Comparison of ENCODE assay signal across 18 cellular contexts in the genomic region with DNA sequence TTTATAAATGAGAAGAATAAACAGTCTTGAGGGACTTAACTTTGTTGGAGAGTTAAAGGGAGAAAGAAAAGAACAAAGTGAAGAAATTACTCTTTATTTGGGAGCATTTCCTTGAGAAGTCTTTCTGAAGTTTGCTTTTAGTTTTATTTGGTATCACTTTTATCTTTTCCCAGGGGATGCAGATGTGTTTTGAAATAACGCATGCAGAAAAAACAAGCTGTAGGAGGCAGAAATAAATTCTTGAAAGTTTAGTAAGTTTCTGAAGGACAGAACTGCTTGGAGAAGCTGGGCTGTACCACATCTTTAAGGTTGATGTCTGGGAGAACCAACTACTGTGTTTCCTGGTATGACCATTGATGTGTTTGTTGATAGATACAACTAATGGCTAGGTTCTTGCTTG.
DNase-seq lines count a peak whose midpoint lies in the region; ATAC-seq and TF ChIP-seq lines count a peak whose summit lies in the region.
"Had no signal": no experiment of that assay in that cellular context is flagged by ENCODE, and none has a peak within 500 bp of the region (broad histone marks: within the 10 kb centered on the region; RNA-seq: fewer than 3 reads in every experiment).

No MANE protein-coding gene starts in this region.

- ATAC-seq in RWPE2 (ENCODE audit: low read depth): no peak

- peak; percentile 19 for DNase-seq in EH (ENCODE audit: low read depth)
- DNase-seq in RWPE2 (ENCODE audit: low spot score): no peak
- DNase-seq in fibroblast of peridontal ligament (ENCODE audit: extremely low read depth): peak; percentile 60
- no peak for DNase-seq in tibial artery
- no peak for DNase-seq in NCI-H526 (lab: John Stamatoyannopoulos, UW)
- DNase-seq in activated T-cell treated with anti-CD3 and anti-CD28 coated beads for 4 hours: no peak
- DNase-seq in MG63: no peak
- DNase-seq: CD4-positive, CD25-positive, alpha-beta regulatory T cell; COR-L47; DMS 273 treated with DMSO at 0.1 percent for 48 hours; DND-41; MM.1S; NCI-H1105 treated with DMSO at 0.1 percent for 48 hours; NCI-H1694; NCI-H510A treated with DMSO at 0.1 percent for 48 hours had no signal

- intact Hi-C loops in tibial artery (cut with DNase I; ENCODE audit: low total_unique reads): no loop called here

- peaks cover 20% of the 10 kb centered on the region for H3K4me1 ChIP-seq in RWPE2 (ENCODE audit: insufficient read depth, poor library complexity, severe bottlenecking)
- peaks cover 0 to 29% (median 6%) of the 10 kb centered on the region in 4 donors for H3K4me1 ChIP-seq in tibial artery
- H3K4me1 ChIP-seq: HAP-1, SJSA1 had no signal

- TF ChIP-seq CTCF in RWPE2 (IDR thresholded peaks at IDR 0.05; ENCODE audit: poor library complexity, severe bottlenecking) (no peak), tibial artery (IDR thresholded peaks at IDR 0.05) (no peak)

- H3K27me3 ChIP-seq in RWPE2 (ENCODE audit: insufficient read depth, poor library complexity, severe bottlenecking): no peaks in the 10 kb centered on the region
- no peaks in the 10 kb centered on the region for H3K27me3 ChIP-seq in tibial artery
- no peaks in the 10 kb centered on the region for H3K27me3 ChIP-seq in MG63
- H3K27me3 ChIP-seq: SJSA1 had no signal

- H3K4me3 ChIP-seq in RWPE2 (ENCODE audit: severe bottlenecking) (no peak overlapping the region), tibial artery (no peak overlapping the region), MG63 (no peak overlapping the region)
- H3K4me3 ChIP-seq: HAP-1, SJSA1 had no signal

- H3K27ac ChIP-seq in RWPE2 (ENCODE audit: poor library complexity, severe bottlenecking) (peak overlapping the region; percentile 6), tibial artery (peak overlapping the region; percentile 23 to 46)
- H3K27ac ChIP-seq: HL-60, SJSA1 had no signal

- H3K9me3 ChIP-seq in RWPE2 (ENCODE audit: severe bottlenecking): no peaks in the 10 kb centered on the region
- H3K9me3 ChIP-seq in tibial artery: peaks cover 0 to 8% (median 0%) of the 10 kb centered on the region in 3 donors
- no peaks in the 10 kb centered on the region for H3K9me3 ChIP-seq in MG63
- H3K9me3 ChIP-seq: HAP-1, SJSA1 had no signal

- H3K36me3 ChIP-seq in RWPE2 (ENCODE audit: low read depth): no peaks in the 10 kb centered on the region; the same call in 1 of the 2 replicates
- H3K36me3 ChIP-seq in tibial artery: no peaks in the 10 kb centered on the region
- no peaks in the 10 kb centered on the region for H3K36me3 ChIP-seq in MG63
- H3K36me3 ChIP-seq: HAP-1, SJSA1 had no signal

Comparison
In these comparisons a context has a peak if more than half of its experiments do, and no peak if none do; other contexts are left out.
1. DNase-seq: peak in EH (single experiment) and fibroblast of peridontal ligament (single experiment); none in RWPE2 (single experiment), tibial artery (0 of 2), NCI-H526 (0 of 2), activated T-cell treated with anti-CD3 and anti-CD28 coated beads for 4 hours (single experiment) and MG63 (single experiment).